Comparison of ENCODE assay signal across 8 cellular contexts in the genomic region with DNA sequence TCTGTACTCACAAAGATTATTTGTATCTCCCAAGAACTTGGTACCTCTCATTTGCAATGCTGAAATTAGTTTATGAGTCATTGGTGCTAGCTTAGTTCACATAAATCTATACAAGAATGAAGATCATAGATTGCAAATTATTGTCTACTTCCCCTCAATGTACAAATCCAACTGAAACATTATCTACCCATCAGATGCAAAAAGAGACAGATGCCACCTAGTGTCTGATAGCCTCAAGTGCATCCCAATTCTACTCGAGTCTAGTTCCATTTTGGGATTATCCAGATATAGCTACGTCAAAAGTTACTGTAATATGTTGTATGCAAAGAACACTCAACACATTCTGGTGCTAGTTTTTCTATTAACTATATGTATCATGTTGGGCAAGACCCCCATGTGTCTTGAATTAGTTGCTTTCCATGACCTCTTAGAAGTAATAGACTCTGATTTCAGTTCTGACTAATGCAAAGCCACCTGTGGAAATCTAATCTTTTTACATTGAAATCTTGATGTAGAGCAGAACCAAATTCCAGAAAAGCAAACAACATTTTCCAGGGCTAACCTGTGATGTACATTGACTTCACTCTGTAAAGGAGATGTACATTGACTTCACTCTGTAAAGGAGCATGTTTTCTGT.
DNase-seq lines count a peak whose midpoint lies in the region; ATAC-seq, FAIRE-seq and TF ChIP-seq lines count a peak whose summit lies in the region.

No MANE protein-coding gene starts in this region.

- H3K79me2 ChIP-seq in Loucy (ENCODE audit: insufficient read depth, low read length) (no peaks in the 10 kb centered on the region), SU-DHL-6 (ENCODE audit: insufficient read depth, low read length) (no peaks in the 10 kb centered on the region)

- H3K9me3 ChIP-seq in Loucy (ENCODE audit: insufficient read depth, low read depth, low read length) (no peaks in the 10 kb centered on the region), SU-DHL-6 (ENCODE audit: insufficient read depth, low read length) (no peaks in the 10 kb centered on the region)

- H3K9me2 ChIP-seq in Loucy (replicated peaks; ENCODE audit: low read depth, low read length) (no peaks in the 10 kb centered on the region), SU-DHL-6 (replicated peaks; ENCODE audit: insufficient read depth, low read length) (no peaks in the 10 kb centered on the region)

- DNase-seq in AML-193 (lab: John Stamatoyannopoulos, UW): peak; percentile 34 to 43
- peak; percentile 7 for DNase-seq in GM12891 (ENCODE audit: insufficient read length, low spot score)
- DNase-seq in HFFc6: peak; percentile 55
- peak; percentile 14 for DNase-seq in neural crest cell (ENCODE audit: low read depth, low spot score)
- no peak for DNase-seq in GF-D8 (lab: John Stamatoyannopoulos, UW)

- peak; percentile 93 for TF ChIP-seq CTCF in HFFc6 (IDR thresholded peaks at IDR 0.05)
- peak; percentile 99 for TF ChIP-seq CTCF in Loucy (conservative IDR thresholded peaks at IDR 0.05; ENCODE audit: low read length)
- peak; percentile 59 for TF ChIP-seq CTCF in SU-DHL-6 (IDR thresholded peaks at IDR 0.05; ENCODE audit: insufficient read depth, low read length, poor library complexity, severe bottlenecking)
- TF ChIP-seq CTCF in neural crest cell (conservative IDR thresholded peaks at IDR 0.05): peak; percentile 84

- no peak overlapping the region for H3K4me3 ChIP-seq in Loucy (ENCODE audit: low read length, poor library complexity, severe bottlenecking)
- no peak overlapping the region for H3K4me3 ChIP-seq in SU-DHL-6 (ENCODE audit: insufficient read depth, low read length, poor library complexity, severe bottlenecking)

- no peak overlapping the region for H2AFZ ChIP-seq in Loucy (ENCODE audit: low read length)
- H2AFZ ChIP-seq in SU-DHL-6 (ENCODE audit: low read depth, low read length, severe bottlenecking): no peak overlapping the region

- peak overlapping the region; percentile 18 for H3K4me2 ChIP-seq in Loucy (ENCODE audit: low read depth, low read length, poor library complexity, severe bottlenecking)
- no peak overlapping the region for H3K4me2 ChIP-seq in SU-DHL-6 (ENCODE audit: low read depth, low read length, poor library complexity, severe bottlenecking)

- no peaks in the 10 kb centered on the region for H3K36me3 Mint-ChIP-seq in HFFc6 (ENCODE audit: low read depth)
- H3K36me3 Mint-ChIP-seq in neural crest cell (ENCODE audit: low read depth): peaks cover 2% of the 10 kb centered on the region

- no peaks in the 10 kb centered on the region for H3K9me3 Mint-ChIP-seq in HFFc6
- H3K9me3 Mint-ChIP-seq in neural crest cell: peaks cover 4% of the 10 kb centered on the region

- H3K27me3 ChIP-seq in Loucy (ENCODE audit: insufficient read depth, low read length, poor library complexity, severe bottlenecking) (no peaks in the 10 kb centered on the region), SU-DHL-6 (ENCODE audit: low read length) (no peaks in the 10 kb centered on the region)

- peak; percentile 90 for FAIRE-seq in GM12891 (lab: Jason Lieb, UNC)

- H3K4me1 ChIP-seq in Loucy (ENCODE audit: insufficient read depth, low read length, poor library complexity, severe bottlenecking): no peaks in the 10 kb centered on the region

- H4K20me1 ChIP-seq in Loucy (ENCODE audit: insufficient read depth, low read length, poor library complexity, severe bottlenecking) (no peaks in the 10 kb centered on the region), SU-DHL-6 (ENCODE audit: low read depth, low read length) (no peaks in the 10 kb centered on the region)

- H3K36me3 ChIP-seq in Loucy (ENCODE audit: insufficient read depth, low read length) (no peaks in the 10 kb centered on the region), SU-DHL-6 (ENCODE audit: low read length) (no peaks in the 10 kb centered on the region)

- peaks cover 54% of the 10 kb centered on the region for H3K4me1 Mint-ChIP-seq in HFFc6 (ENCODE audit: low read depth)
- peaks cover 16% of the 10 kb centered on the region for H3K4me1 Mint-ChIP-seq in neural crest cell

- H3K27me3 Mint-ChIP-seq in HFFc6 (ENCODE audit: insufficient read depth): no peaks in the 10 kb centered on the region; the same call in 1 of the 2 replicates
- H3K27me3 Mint-ChIP-seq in neural crest cell (ENCODE audit: low read depth): no peaks in the 10 kb centered on the region

- H3K4me3 Mint-ChIP-seq in HFFc6 (no peak overlapping the region), neural crest cell (no peak overlapping the region)

- peak; percentile 65 for ATAC-seq in esophagus mucosa

- H3K27ac ChIP-seq in SU-DHL-6 (ENCODE audit: low read depth, low read length): no peak overlapping the region

- H3F3A ChIP-seq in Loucy (ENCODE audit: low read depth) (no peaks in the 10 kb centered on the region), SU-DHL-6 (ENCODE audit: insufficient read depth) (no peaks in the 10 kb centered on the region)

- TF ChIP-seq POLR2A in GM12891 (IDR thresholded peaks at IDR 0.05; ENCODE audit: low read depth, low read length): no peak

- H3K27ac Mint-ChIP-seq in HFFc6 (no peak overlapping the region), neural crest cell (ENCODE audit: unreplicated experiment) (no peak overlapping the region)

- H3K9ac ChIP-seq in Loucy (ENCODE audit: low read depth, low read length, poor library complexity, severe bottlenecking): no peak overlapping the region
- H3K9ac ChIP-seq in SU-DHL-6 (ENCODE audit: low read length): no peak overlapping the region

TF ChIP-seq in GM12891, 5 proteins besides CTCF, POLR2A, EP300 and RAD21:
- TF ChIP-seq TAF1 (IDR thresholded peaks at IDR 0.05; ENCODE audit: low read depth, low read length) (no peak), SPI1 (IDR thresholded peaks at IDR 0.05; ENCODE audit: low read depth, low read length) (no peak), PAX5 (IDR thresholded peaks at IDR 0.05; ENCODE audit: insufficient read depth, low read length, severe bottlenecking) (no peak), POU2F2 (IDR thresholded peaks at IDR 0.05; ENCODE audit: low read depth, low read length) (no peak), POLR2AphosphoS5 (IDR thresholded peaks at IDR 0.05; ENCODE audit: low read depth, low read length) (no peak)
